Comparison of ENCODE assay signal across 26 cellular contexts in genomic region chr3:118803096-118803476, GRCh38.
"Had no signal": no experiment of that assay in that cellular context is flagged by ENCODE, and none has a peak within 500 bp of the region (broad histone marks: within the 10 kb centered on the region; RNA-seq: fewer than 3 reads in every experiment).

No MANE protein-coding gene starts in this region.

- H3K4me2 ChIP-seq: hepatocyte had no signal

- ATAC-seq: activated T-cell treated with anti-CD3 and anti-CD28 coated beads, Interleukin-2, amount 50 U/mL, for 4 hours; left lobe of liver; sciatic nerve had no signal

- H2AFZ ChIP-seq: hepatocyte had no signal

- H3K79me2 ChIP-seq: hepatocyte had no signal

- H3K27me3 ChIP-seq: adrenal gland, ascending aorta, hepatocyte, transverse colon had no signal

- H3K36me3 Mint-ChIP-seq: activated naive CD8-positive, alpha-beta T cell; immature natural killer cell; naive B cell; stimulated activated effector memory CD8-positive, alpha-beta T cell treated with anti-CD3 and anti-CD28 coated beads, Interleukin-12 subunit alpha, Interleukin-12 subunit beta, amount 100 ng/mL, for 72 hours had no signal

- H3K36me3 ChIP-seq: adrenal gland, ascending aorta, lower lobe of right lung, transverse colon had no signal

- H3K4me3 Mint-ChIP-seq: activated naive CD8-positive, alpha-beta T cell; activated T-cell treated with anti-CD3 and anti-CD28 coated beads, Interleukin-2, amount 50 U/mL, for 4 hours; immature natural killer cell; naive B cell; stimulated activated effector memory CD8-positive, alpha-beta T cell treated with anti-CD3 and anti-CD28 coated beads, Interleukin-12 subunit alpha, Interleukin-12 subunit beta, amount 100 ng/mL, for 72 hours had no signal

- FAIRE-seq: frontal cortex, small intestine had no signal

- H3K27ac Mint-ChIP-seq: activated naive CD8-positive, alpha-beta T cell; activated T-helper 2 cell treated with anti-CD3 and anti-CD28 coated beads, Interferon-gamma antibody, Interleukin-2, Interleukin-4, amounts not matched to agents 10 μg/mL and 5 μg/mL and 100 μg/mL, durations not matched to agents 14 hours and 24 hours and 36 hours; immature natural killer cell; naive B cell; stimulated activated effector memory CD8-positive, alpha-beta T cell treated with anti-CD3 and anti-CD28 coated beads, Interleukin-12 subunit alpha, Interleukin-12 subunit beta, amount 100 ng/mL, for 72 hours had no signal

- H3K9me3 ChIP-seq: adrenal gland, ascending aorta, lower lobe of right lung, transverse colon had no signal

- H3K27ac ChIP-seq: adrenal gland, ascending aorta, hepatocyte, lower lobe of right lung, transverse colon had no signal

- H3K4me3 ChIP-seq: adrenal gland, ascending aorta, hepatocyte, lower lobe of right lung, transverse colon had no signal

- H3K4me1 Mint-ChIP-seq: immature natural killer cell; naive B cell; stimulated activated effector memory CD8-positive, alpha-beta T cell treated with anti-CD3 and anti-CD28 coated beads, Interleukin-12 subunit alpha, Interleukin-12 subunit beta, amount 100 ng/mL, for 72 hours had no signal

- DNase-seq: activated CD4-positive, alpha-beta T cell treated with anti-CD3 and anti-CD28 coated beads for 4 hours; activated CD4-positive, alpha-beta T cell treated with anti-CD3 and anti-CD28 coated beads, Interleukin-2, amount 50 U/mL, for 48 hours; activated CD4-positive, CD25-positive, alpha-beta regulatory T cell; activated CD8-positive, alpha-beta memory T cell treated with anti-CD3 and anti-CD28 coated beads, Interleukin-2, amount 50 U/mL, for 48 hours; activated naive CD4-positive, alpha-beta T cell; activated T-cell treated with anti-CD3 and anti-CD28 coated beads, Interleukin-2, amount 50 U/mL, for 4 hours; adrenal gland; central memory CD4-positive, alpha-beta T cell; dermis blood vessel endothelial cell; effector memory CD4-positive, alpha-beta T cell; glutamatergic neuron; immature natural killer cell; lower lobe of right lung; naive B cell; nucleus accumbens; small intestine; stimulated activated CD4-positive, alpha-beta T cell treated with anti-CD3 and anti-CD28 coated beads, Interleukin-2, amount 100 ng/mL, for 24 hours; transverse colon had no signal

- H3K4me1 ChIP-seq: adrenal gland, ascending aorta, lower lobe of right lung, transverse colon had no signal
